ENCODE assay signal across 22 cellular contexts in the genomic region with DNA sequence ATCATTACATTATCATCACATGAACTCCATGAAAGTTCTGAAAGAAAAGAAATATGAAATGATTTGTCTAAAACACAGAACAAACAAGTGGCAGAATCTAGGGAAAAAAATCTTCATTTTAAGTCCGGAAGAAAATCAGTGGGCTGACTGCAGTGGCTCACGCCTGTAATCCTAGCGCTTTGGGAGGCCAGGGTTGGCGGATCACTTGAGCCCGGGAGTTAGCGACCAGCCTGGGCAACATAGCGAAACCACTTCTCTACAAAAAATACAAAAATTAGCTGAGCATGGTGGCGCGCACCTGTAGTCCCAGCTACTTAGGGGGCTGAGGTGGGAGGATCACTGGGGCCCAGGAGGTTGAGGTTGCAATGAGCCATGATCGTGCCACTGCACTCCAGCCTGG.
"Had no signal": no experiment of that assay in that cellular context is flagged by ENCODE, and none has a peak within 500 bp of the region (broad histone marks: within the 10 kb centered on the region; RNA-seq: fewer than 3 reads in every experiment).

No MANE protein-coding gene starts in this region.

- H3K27ac Mint-ChIP-seq: nephron progenitor cell; stimulated activated memory B cell treated with anti-CD40 and anti-IgM and Interleukin-4, amounts not matched to agents 10 μg/mL and 1 μg/mL and 100 μg/mL, for 72 hours had no signal

- H3K27ac ChIP-seq: lower lobe of right lung, ovary, psoas muscle, skin epidermis, spleen, testis, tibial artery, upper lobe of left lung had no signal

- H3K36me3 Mint-ChIP-seq: immature natural killer cell; stimulated activated memory B cell treated with anti-CD40 and anti-IgM and Interleukin-4, amounts not matched to agents 10 μg/mL and 1 μg/mL and 100 μg/mL, for 72 hours had no signal

- DNase-seq: cortex of kidney; hypothalamus; immature natural killer cell; islet precursor cell; left ventricle myocardium superior; lower lobe of right lung; naive thymus-derived CD8-positive, alpha-beta T cell; nephron progenitor cell; occipital lobe; ovary; posterior cingulate gyrus; psoas muscle; right cardiac atrium; spleen; stimulated activated CD4-positive, alpha-beta T cell treated with anti-CD3 and anti-CD28 coated beads, Interleukin-4, amount 100 ng/mL, for 4 hours; stimulated activated naive CD8-positive, alpha-beta T cell treated with anti-CD3 and anti-CD28 coated beads, Interleukin-15, Interleukin-2, amounts not matched to agents 100 U/mL and 50 U/mL, for 24 hours; substantia nigra; testis; tibial artery; upper lobe of left lung had no signal

- H3K27me3 Mint-ChIP-seq: naive thymus-derived CD8-positive, alpha-beta T cell; stimulated activated memory B cell treated with anti-CD40 and anti-IgM and Interleukin-4, amounts not matched to agents 10 μg/mL and 1 μg/mL and 100 μg/mL, for 72 hours had no signal

- H3K4me3 ChIP-seq: lower lobe of right lung, ovary, psoas muscle, skin epidermis, spleen, testis, tibial artery, upper lobe of left lung had no signal

- H3K9me3 ChIP-seq: lower lobe of right lung, ovary, psoas muscle, spleen, testis, tibial artery, upper lobe of left lung had no signal

- H3K36me3 ChIP-seq: lower lobe of right lung, ovary, spleen, tibial artery, upper lobe of left lung had no signal

- H3K9me3 Mint-ChIP-seq: immature natural killer cell; naive thymus-derived CD8-positive, alpha-beta T cell; nephron progenitor cell; stimulated activated memory B cell treated with anti-CD40 and anti-IgM and Interleukin-4, amounts not matched to agents 10 μg/mL and 1 μg/mL and 100 μg/mL, for 72 hours had no signal

- ATAC-seq: left ventricle myocardium superior; lower lobe of right lung; naive thymus-derived CD8-positive, alpha-beta T cell; psoas muscle; right cardiac atrium; stimulated activated memory B cell treated with anti-CD40 and anti-IgM and Interleukin-4, amounts not matched to agents 10 μg/mL and 1 μg/mL and 100 μg/mL, for 72 hours; stimulated activated naive CD8-positive, alpha-beta T cell treated with anti-CD3 and anti-CD28 coated beads, Interleukin-15, Interleukin-2, amounts not matched to agents 100 U/mL and 50 U/mL, for 24 hours had no signal

- H3K4me3 Mint-ChIP-seq: immature natural killer cell; nephron progenitor cell; stimulated activated memory B cell treated with anti-CD40 and anti-IgM and Interleukin-4, amounts not matched to agents 10 μg/mL and 1 μg/mL and 100 μg/mL, for 72 hours had no signal
